ENCODE assay signal across 8 cellular contexts in genomic region chr3:30779686-30780287, GRCh38.
A peak's percentile ranks its signal among the peaks of the same experiment; 100 is the strongest.
DNase-seq lines count a peak whose midpoint lies in the region; ATAC-seq lines count a peak whose summit lies in the region.

No MANE protein-coding gene starts in this region.

- no peaks in the 10 kb centered on the region for H3K4me1 ChIP-seq in SJCRH30

- DNase-seq in AG20443 (ENCODE audit: low spot score) = peak; percentile 39
- peak; percentile 22 for DNase-seq in H4 (ENCODE audit: low spot score)
- DNase-seq in SJCRH30 = peak; percentile 4 to 44
- peak; percentile 12 for DNase-seq in iPS DF 19.7 (ENCODE audit: low read depth, low spot score)
- DNase-seq in stimulated activated CD4-positive, alpha-beta T cell treated with anti-CD3 and anti-CD28 coated beads, Interleukin-4, amount 100 ng/mL, for 4 hours = no peak

- H3K27me3 ChIP-seq in SJCRH30 = no peaks in the 10 kb centered on the region

- ATAC-seq in HG03196 (IDR thresholded peaks at IDR 0.05; ENCODE audit: unreplicated experiment) = no peak
- no peak for ATAC-seq in HG03457 (IDR thresholded peaks at IDR 0.05; ENCODE audit: unreplicated experiment)
- no peak for ATAC-seq in HG03565 (IDR thresholded peaks at IDR 0.05; ENCODE audit: unreplicated experiment)

- no peak overlapping the region for H3K4me3 ChIP-seq in SJCRH30

- no peaks in the 10 kb centered on the region for H3K9me3 ChIP-seq in SJCRH30 (replicated peaks)

- no peak overlapping the region for H3K27ac ChIP-seq in SJCRH30

- no peaks in the 10 kb centered on the region for H3K36me3 ChIP-seq in SJCRH30

Comparison
In these comparisons a context has a peak if more than half of its experiments do, and no peak if none do; other contexts are left out.
1. DNase-seq: peak in AG20443 (single experiment), H4 (single experiment), SJCRH30 (2 of 2) and iPS DF 19.7 (single experiment); none in stimulated activated CD4-positive, alpha-beta T cell treated with anti-CD3 and anti-CD28 coated beads, Interleukin-4, amount 100 ng/mL, for 4 hours (0 of 2).